8 cellular contexts compared by ENCODE assay signal in genomic region chr13:99979453-99980200, GRCh38. TPM values are rescaled to one million over a fixed set of nuclear protein-coding genes. Genes with fewer than 3 reads are reported as not detected.
DNase-seq lines count a peak whose midpoint lies in the region; ATAC-seq, FAIRE-seq and TF ChIP-seq lines count a peak whose summit lies in the region.

No MANE protein-coding gene starts in this region.

- H3K9ac ChIP-seq in DND-41 (ENCODE audit: low read depth, low read length) (peak overlapping the region; percentile 88), MM.1S (ENCODE audit: low read length) (peak overlapping the region; percentile 33; the same call in 1 of the 2 replicates)

- peak overlapping the region; percentile 63 for H2AFZ ChIP-seq in DND-41 (ENCODE audit: low read depth, low read length)
- peak overlapping the region; percentile 80 for H2AFZ ChIP-seq in MM.1S (ENCODE audit: low read length)

- peak; percentile 10; the same call in 2 of the 3 replicates for ATAC-seq in DND-41 (ENCODE audit: insufficient read depth, low read depth)
- peak in 1 of 4 donors; percentile 5 for ATAC-seq in pancreas
- no peak for ATAC-seq in HG03457 (IDR thresholded peaks at IDR 0.05; ENCODE audit: unreplicated experiment)
- ATAC-seq in HG03460 (IDR thresholded peaks at IDR 0.05; ENCODE audit: unreplicated experiment): no peak

- peaks cover 14% of the 10 kb centered on the region for H3K27me3 ChIP-seq in DND-41 (ENCODE audit: insufficient read depth, low read length, poor library complexity)
- H3K27me3 ChIP-seq in MM.1S (replicated peaks; ENCODE audit: insufficient read depth, low read length): peaks cover 18% of the 10 kb centered on the region; the same call in 1 of the 2 replicates
- peaks cover 21 to 80% (median 42%) of the 10 kb centered on the region in 4 donors for H3K27me3 ChIP-seq in pancreas

- H3K9me2 ChIP-seq in MM.1S (replicated peaks; ENCODE audit: insufficient read depth, low read length): no peaks in the 10 kb centered on the region

- H3K36me3 Mint-ChIP-seq in dendritic cell treated with granulocyte-macrophage colony-stimulating factor and Interleukin-4, amounts not matched to agents 40 ng/mL and 50 ng/mL, for 4 days (ENCODE audit: low read depth): no peaks in the 10 kb centered on the region

- H3K4me3 Mint-ChIP-seq in dendritic cell treated with granulocyte-macrophage colony-stimulating factor and Interleukin-4, amounts not matched to agents 40 ng/mL and 50 ng/mL, for 4 days: peak overlapping the region; percentile 37

- H3K27ac ChIP-seq in DND-41 (ENCODE audit: low read length) (peak overlapping the region; percentile 78), MM.1S (ENCODE audit: low read length) (no peak overlapping the region), pancreas (no peak overlapping the region)

- H3K4me1 ChIP-seq in DND-41 (ENCODE audit: insufficient read depth, low read length) (peaks cover 54% of the 10 kb centered on the region), MM.1S (ENCODE audit: low read length) (no peaks in the 10 kb centered on the region), pancreas (peaks cover 5 to 9% (median 7%) of the 10 kb centered on the region in 3 donors)

- H4K20me1 ChIP-seq in DND-41 (ENCODE audit: insufficient read depth, low read length) (no peaks in the 10 kb centered on the region; the same call in 1 of the 2 replicates), MM.1S (ENCODE audit: insufficient read depth, low read length) (no peaks in the 10 kb centered on the region)

- WGBS in pancreas, 2 donors: 5 to 6% methylated on average over 56 to 59 of the region's 59 CpGs

- H3K36me3 ChIP-seq in DND-41 (ENCODE audit: insufficient read depth, low read length) (no peaks in the 10 kb centered on the region), MM.1S (replicated peaks; ENCODE audit: insufficient read depth, low read length) (no peaks in the 10 kb centered on the region), pancreas (no peaks in the 10 kb centered on the region)

- FAIRE-seq in pancreas (lab: Jason Lieb, UNC): no peak

- H3K4me3 ChIP-seq in DND-41 (ENCODE audit: low read depth in 1 of 2, low read length in 2 of 2) (peak overlapping the region; percentile 40 to 62; a peak in 3 of 4 replicates), MM.1S (ENCODE audit: low read length) (peak overlapping the region; percentile 63), pancreas (peak overlapping the region; percentile 15 to 63 (median 34))

- TF ChIP-seq CTCF in DND-41 (IDR thresholded peaks at IDR 0.05; ENCODE audit: borderline replicate concordance, extremely low read depth, low read length, poor library complexity, severe bottlenecking) (no peak), MM.1S (IDR thresholded peaks at IDR 0.05; ENCODE audit: low read length) (no peak), pancreas (IDR thresholded peaks at IDR 0.05) (no peak)

- no peak overlapping the region for H3K27ac Mint-ChIP-seq in dendritic cell treated with granulocyte-macrophage colony-stimulating factor and Interleukin-4, amounts not matched to agents 40 ng/mL and 50 ng/mL, for 4 days

- H3K4me1 Mint-ChIP-seq in dendritic cell treated with granulocyte-macrophage colony-stimulating factor and Interleukin-4, amounts not matched to agents 40 ng/mL and 50 ng/mL, for 4 days (ENCODE audit: low read depth): peaks cover 13% of the 10 kb centered on the region

- no peaks in the 10 kb centered on the region for H3K9me3 Mint-ChIP-seq in dendritic cell treated with granulocyte-macrophage colony-stimulating factor and Interleukin-4, amounts not matched to agents 40 ng/mL and 50 ng/mL, for 4 days

- H3K4me2 ChIP-seq in DND-41 (ENCODE audit: insufficient read depth, low read length) (peak overlapping the region; percentile 73), MM.1S (ENCODE audit: low read depth, low read length) (peak overlapping the region; percentile 89)

- H3F3A ChIP-seq in MM.1S (ENCODE audit: insufficient read depth, low read length): no peaks in the 10 kb centered on the region

- peaks cover 85% of the 10 kb centered on the region for H3K27me3 Mint-ChIP-seq in dendritic cell treated with granulocyte-macrophage colony-stimulating factor and Interleukin-4, amounts not matched to agents 40 ng/mL and 50 ng/mL, for 4 days

- H3K79me2 ChIP-seq in DND-41 (ENCODE audit: insufficient read depth, low read length): peaks cover 25% of the 10 kb centered on the region
- H3K79me2 ChIP-seq in MM.1S (ENCODE audit: low read length): no peaks in the 10 kb centered on the region

- DNase-seq in DND-41 (peak; percentile 45), MM.1S (no peak), pancreas (peak in 2 of 6 donors; percentile 66 to 77), putamen (ENCODE audit: low spot score) (no peak), NCI-H2107 treated with DMSO at 0.1 percent for 48 hours (lab: John Stamatoyannopoulos, UW; ENCODE audit: unreplicated experiment) (no peak)

- no peaks in the 10 kb centered on the region for H3K9me3 ChIP-seq in DND-41 (ENCODE audit: insufficient read depth, low read length, severe bottlenecking)
- H3K9me3 ChIP-seq in MM.1S (replicated peaks; ENCODE audit: insufficient read depth, low read length): no peaks in the 10 kb centered on the region
- no peaks in the 10 kb centered on the region for H3K9me3 ChIP-seq in pancreas

- intact Hi-C loops in dendritic cell treated with granulocyte-macrophage colony-stimulating factor and Interleukin-4, amounts not matched to agents 40 ng/mL and 50 ng/mL, for 4 days (cut with micrococcal nuclease): no loop called here
- intact Hi-C loops in pancreas (cut with DNase I): no loop called here

RNA-seq across cellular contexts. Expression of gene ZIC2, which starts 2.0 kb away (rescaled TPM):
- total RNA-seq in pancreas: under 1 TPM in 1 of 6 donors, not detected in 5; 0.47 TPM
- not detected for polyA plus RNA-seq in pancreas

RNA-seq across cellular contexts. Expression of gene ZIC5, which starts 8.1 kb away (rescaled TPM):
- under 1 TPM in 1 of 6 donors, not detected in 5; 0.06 TPM for total RNA-seq in pancreas
- polyA plus RNA-seq in pancreas: not detected
